In the genomic region with DNA sequence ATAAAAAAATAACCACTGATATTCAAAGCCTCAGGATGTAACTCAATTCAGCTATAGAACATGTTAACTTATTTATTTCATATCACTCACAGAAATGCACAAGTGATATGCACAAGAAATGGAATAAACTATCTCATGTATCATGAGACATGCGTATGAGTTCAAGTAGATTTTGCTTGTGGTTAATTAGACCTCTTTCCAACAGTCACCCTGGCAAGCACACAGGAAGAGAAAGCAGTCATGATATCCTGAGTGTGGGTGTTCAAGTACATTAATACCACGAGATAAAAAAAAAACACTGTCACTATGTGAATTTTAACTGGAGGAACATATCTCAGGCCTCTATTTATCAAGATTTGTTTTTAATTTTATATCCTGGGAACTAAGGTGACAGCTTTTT, we compare ENCODE assay signal across 15 cellular contexts.
A peak's percentile ranks its signal among the peaks of the same experiment; 100 is the strongest.
DNase-seq lines count a peak whose midpoint lies in the region; ATAC-seq, FAIRE-seq and TF ChIP-seq lines count a peak whose summit lies in the region.
"Had no signal": no experiment of that assay in that cellular context is flagged by ENCODE, and none has a peak within 500 bp of the region (broad histone marks: within the 10 kb centered on the region; RNA-seq: fewer than 3 reads in every experiment).

No MANE protein-coding gene starts in this region.

- H3K27me3 Mint-ChIP-seq in nephron (ENCODE audit: low read depth): peaks cover 15% of the 10 kb centered on the region
- no peaks in the 10 kb centered on the region for H3K27me3 Mint-ChIP-seq in CD4-positive, alpha-beta memory T cell

- no peak overlapping the region for H3K9ac ChIP-seq in BLaER1
- H3K9ac ChIP-seq: KMS-11 had no signal

- peak; percentile 66 for ATAC-seq in GM18502 (IDR thresholded peaks at IDR 0.05; ENCODE audit: poor library complexity, unreplicated experiment)

- intact Hi-C loops in CD4-positive, alpha-beta memory T cell (cut with micrococcal nuclease): no loop called here
- intact Hi-C loops in lower leg skin (cut with DNase I; ENCODE audit: low total_unique reads): no loop called here

- H4K20me1 ChIP-seq in BLaER1: no peaks in the 10 kb centered on the region

- TF ChIP-seq POLR2A in lower leg skin (IDR thresholded peaks at IDR 0.05): no peak

- peak overlapping the region in 2 of 3 experiments; percentile 19 to 66 for H3K27ac Mint-ChIP-seq in nephron
- no peak overlapping the region for H3K27ac Mint-ChIP-seq in CD4-positive, alpha-beta memory T cell
- H3K27ac Mint-ChIP-seq: B cell, CD14-positive monocyte, HFFc6, IgD-negative memory B cell had no signal

- H3K4me3 Mint-ChIP-seq in nephron: no peak overlapping the region
- H3K4me3 Mint-ChIP-seq in CD4-positive, alpha-beta memory T cell: no peak overlapping the region
- H3K4me3 Mint-ChIP-seq: B cell, HFFc6, IgD-negative memory B cell had no signal

- POLR2A ChIA-PET in CD4-positive, alpha-beta memory T cell (lab: Charles Lee; ENCODE audit: partially characterized antibody): no interaction called here

- no peaks in the 10 kb centered on the region for H3K36me3 ChIP-seq in BLaER1
- H3K36me3 ChIP-seq in CD4-positive, alpha-beta memory T cell (ENCODE audit: insufficient read depth, low read length): no peaks in the 10 kb centered on the region

- peak; percentile 3 for DNase-seq in NAMALWA (ENCODE audit: low spot score)
- DNase-seq in D721Med (ENCODE audit: insufficient read length, low spot score): no peak
- no peak for DNase-seq in CD4-positive, alpha-beta memory T cell
- no peak for DNase-seq in lower leg skin (ENCODE audit: low spot score in 2 of 2)
- DNase-seq: DMS 273 treated with DMSO at 0.1 percent for 48 hours, HCEC 1CT, HFFc6 had no signal

- no peak for TF ChIP-seq CTCF in nephron (IDR thresholded peaks at IDR 0.05; ENCODE audit: unreplicated experiment in 3 of 3)
- no peak for TF ChIP-seq CTCF in D721Med (IDR thresholded peaks at IDR 0.05; ENCODE audit: insufficient read depth, missing control alignments)
- TF ChIP-seq CTCF in lower leg skin (IDR thresholded peaks at IDR 0.05): no peak

- peaks cover 6% of the 10 kb centered on the region for H3K36me3 Mint-ChIP-seq in nephron (ENCODE audit: low read depth)
- no peaks in the 10 kb centered on the region for H3K36me3 Mint-ChIP-seq in CD4-positive, alpha-beta memory T cell
- H3K36me3 Mint-ChIP-seq: CD14-positive monocyte, IgD-negative memory B cell had no signal

- CTCF ChIA-PET in CD4-positive, alpha-beta memory T cell (lab: Charles Lee; ENCODE audit: partially characterized antibody): no interaction called here

- no peaks in the 10 kb centered on the region for H3K9me3 Mint-ChIP-seq in nephron
- peaks cover 0 to 2% (median 0%) of the 10 kb centered on the region in 8 donors for H3K9me3 Mint-ChIP-seq in CD4-positive, alpha-beta memory T cell
- H3K9me3 Mint-ChIP-seq: HFFc6 had no signal

- no peak for FAIRE-seq in D721Med (lab: Jason Lieb, UNC)
- FAIRE-seq: GM12892 had no signal

- H3K4me3 ChIP-seq in BLaER1: no peak overlapping the region
- H3K4me3 ChIP-seq in CD4-positive, alpha-beta memory T cell (ENCODE audit: low read length in 2 of 2): no peak overlapping the region
- H3K4me3 ChIP-seq in lower leg skin (ENCODE audit: low read depth, poor library complexity, severe bottlenecking): no peak overlapping the region

- 54 to 61% methylated on average over 2 of the region's 2 CpGs for WGBS in lower leg skin, 2 donors

- peak overlapping the region; percentile 23 for H3K4me2 ChIP-seq in BLaER1
- H3K4me2 ChIP-seq: KMS-11 had no signal

- peaks cover 29% of the 10 kb centered on the region for H3K4me1 Mint-ChIP-seq in nephron
- H3K4me1 Mint-ChIP-seq in CD4-positive, alpha-beta memory T cell: no peaks in the 10 kb centered on the region
- H3K4me1 Mint-ChIP-seq: IgD-negative memory B cell had no signal

- no peak overlapping the region for H3K27ac ChIP-seq in BLaER1
- no peak overlapping the region for H3K27ac ChIP-seq in CD4-positive, alpha-beta memory T cell (ENCODE audit: low read depth, low read length)
- H3K27ac ChIP-seq: KMS-11 had no signal

- no peaks in the 10 kb centered on the region for H3K27me3 ChIP-seq in BLaER1
- no peaks in the 10 kb centered on the region for H3K27me3 ChIP-seq in CD4-positive, alpha-beta memory T cell (ENCODE audit: insufficient read depth, low read length)

- no peaks in the 10 kb centered on the region for H3K9me3 ChIP-seq in BLaER1
- H3K9me3 ChIP-seq in CD4-positive, alpha-beta memory T cell (ENCODE audit: control insufficient read depth in 1 of 2, low read length in 2 of 2): no peaks in the 10 kb centered on the region

- peaks cover 15% of the 10 kb centered on the region for H3K4me1 ChIP-seq in BLaER1
- no peaks in the 10 kb centered on the region for H3K4me1 ChIP-seq in CD4-positive, alpha-beta memory T cell (ENCODE audit: insufficient read depth, low read length)

Comparison
In these comparisons a context has a peak if more than half of its experiments do, and no peak if none do; other contexts are left out.
1. H3K27ac Mint-ChIP-seq: peak in nephron (2 of 3); none in CD4-positive, alpha-beta memory T cell (0 of 7).